10 cellular contexts compared by ENCODE assay signal in genomic region chr1:27968692-27969091, GRCh38. TPM values are rescaled to one million over a fixed set of nuclear protein-coding genes. Genes with fewer than 3 reads are reported as not detected.
A peak's percentile ranks its signal among the peaks of the same experiment; 100 is the strongest.
DNase-seq lines count a peak whose midpoint lies in the region; ATAC-seq and TF ChIP-seq lines count a peak whose summit lies in the region.
"Had no signal": no experiment of that assay in that cellular context is flagged by ENCODE, and none has a peak within 500 bp of the region (broad histone marks: within the 10 kb centered on the region; RNA-seq: fewer than 3 reads in every experiment).

No MANE protein-coding gene starts in this region.

- no peak overlapping the region for H4K5ac ChIP-seq in H9 (ENCODE audit: insufficient read length, low read depth, low read length)

- no peak overlapping the region for H2AK5ac ChIP-seq in H9 (ENCODE audit: insufficient read length, low read length)

- no peaks in the 10 kb centered on the region; the same call in 1 of the 2 replicates for H3K27me3 Mint-ChIP-seq in H9 (ENCODE audit: low read depth)
- H3K27me3 Mint-ChIP-seq in activated naive CD8-positive, alpha-beta T cell treated with anti-CD3 and anti-CD28 coated beads, Interleukin-2, amount 50 U/mL, for 24 hours = no peaks in the 10 kb centered on the region

- peaks cover 0 to 55% of the 10 kb centered on the region in 2 donors for H3K36me3 ChIP-seq in gastroesophageal sphincter
- H3K36me3 ChIP-seq: neural progenitor cell had no signal

- no peaks in the 10 kb centered on the region for H3K23me2 ChIP-seq in H9 (ENCODE audit: insufficient read length, low read depth, low read length, poor library complexity, severe bottlenecking)

- H3K4me2 ChIP-seq in H9 (ENCODE audit: insufficient read depth, insufficient read length, low read length) = no peak overlapping the region
- H3K4me2 ChIP-seq: neural progenitor cell had no signal

- no peak overlapping the region for H4K91ac ChIP-seq in H9 (ENCODE audit: insufficient read length, low read depth, low read length)

- no peaks in the 10 kb centered on the region for H3K79me2 ChIP-seq in H9 (ENCODE audit: insufficient read depth, low read length)

- H3K36me3 Mint-ChIP-seq in H9 (ENCODE audit: insufficient read depth in 1 of 3, low read depth in 3 of 3) = peaks cover 9 to 49% (median 31%) of the 10 kb centered on the region in 3 experiments; a peak in 6 of 7 replicates
- H3K36me3 Mint-ChIP-seq in activated naive CD8-positive, alpha-beta T cell treated with anti-CD3 and anti-CD28 coated beads, Interleukin-2, amount 50 U/mL, for 24 hours (ENCODE audit: low read depth) = peaks cover 6% of the 10 kb centered on the region

- H3K56ac ChIP-seq in H9 (ENCODE audit: insufficient read length, low read depth, low read length) = no peak overlapping the region

- no peak overlapping the region for H4K8ac ChIP-seq in H9 (replicated peaks; ENCODE audit: insufficient read length, low read depth, low read length)

- no peak overlapping the region for H2BK20ac ChIP-seq in H9 (ENCODE audit: low read depth, low read length, poor library complexity, severe bottlenecking)

- H2BK5ac ChIP-seq in H9 (ENCODE audit: insufficient read length, low read length) = no peak overlapping the region

- no peak overlapping the region for H2BK120ac ChIP-seq in H9 (ENCODE audit: low read depth, low read length, poor library complexity, severe bottlenecking)

- TF ChIP-seq CTCF in AG04450 (IDR thresholded peaks at IDR 0.05; ENCODE audit: low read depth, low read length) = no peak
- TF ChIP-seq CTCF in H9 (conservative IDR thresholded peaks at IDR 0.05) = no peak
- no peak for TF ChIP-seq CTCF in gastroesophageal sphincter (IDR thresholded peaks at IDR 0.05)

- H3K18ac ChIP-seq in H9 (ENCODE audit: insufficient read length, low read depth, low read length) = no peak overlapping the region

- POLR2A ChIA-PET in AG04450 (lab: Yijun Ruan, JAX) = interaction anchor here (0.6 kb wide), 1 partner anchor 572 kb away, joined by 3 read pairs; no protein-coding TSS in a partner anchor

- no peak overlapping the region for H2BK12ac ChIP-seq in H9 (ENCODE audit: insufficient read length, low read depth, low read length)

- TF ChIP-seq POLR2A in gastroesophageal sphincter (IDR thresholded peaks at IDR 0.05) = no peak

- H4K20me1 ChIP-seq in H9 (ENCODE audit: control insufficient read depth, insufficient read depth, insufficient read length) = no peaks in the 10 kb centered on the region

- no peak overlapping the region for H3T11ph ChIP-seq in H9 (ENCODE audit: low read length)

- no peak overlapping the region for H2AFZ ChIP-seq in H9 (ENCODE audit: low read length)
- H2AFZ ChIP-seq: neural progenitor cell had no signal

- no peak overlapping the region for H3K4ac ChIP-seq in H9 (ENCODE audit: low read depth, low read length)

- H3K27ac ChIP-seq in AG04450 (ENCODE audit: low read depth, low read length) (peak overlapping the region; percentile 31), H9 (ENCODE audit: insufficient read length, low read depth, low read length) (no peak overlapping the region), gastroesophageal sphincter (peak overlapping the region in 1 of 4 donors; percentile 44)
- H3K27ac ChIP-seq: neural progenitor cell had no signal

- no peaks in the 10 kb centered on the region for H3K9me3 Mint-ChIP-seq in H9
- H3K9me3 Mint-ChIP-seq in activated naive CD8-positive, alpha-beta T cell treated with anti-CD3 and anti-CD28 coated beads, Interleukin-2, amount 50 U/mL, for 24 hours = no peaks in the 10 kb centered on the region
- H3K9me3 Mint-ChIP-seq: neural progenitor cell had no signal

- no peak for TF ChIP-seq EP300 in gastroesophageal sphincter (IDR thresholded peaks at IDR 0.05)

- H3K4me3 ChIP-seq in AG04450 (ENCODE audit: low read depth, low read length) (no peak overlapping the region), gastroesophageal sphincter (no peak overlapping the region)
- H3K4me3 ChIP-seq: neural progenitor cell had no signal

- H3K23ac ChIP-seq in H9 (ENCODE audit: insufficient read length, low read depth, low read length) = no peak overlapping the region

- DNase-seq in AG04450 (ENCODE audit: low read depth, low spot score) (peak; percentile 46), H9 (no peak), kidney tubule cell (ENCODE audit: low spot score) (peak; percentile 88), dermis blood vessel endothelial cell (no peak), NCI-H2029 (lab: John Stamatoyannopoulos, UW) (no peak)
- DNase-seq in activated naive CD8-positive, alpha-beta T cell treated with anti-CD3 and anti-CD28 coated beads, Interleukin-2, amount 50 U/mL, for 24 hours = peak; percentile 23
- DNase-seq: KG1 had no signal

- H3K9ac ChIP-seq in H9 (ENCODE audit: extremely low read depth, insufficient read length, low read length) = no peak overlapping the region
- H3K9ac ChIP-seq: neural progenitor cell had no signal

- no peaks in the 10 kb centered on the region for H3K27me3 ChIP-seq in AG04450 (ENCODE audit: control insufficient read depth, insufficient read depth, low read length)
- H3K27me3 ChIP-seq in H9 (ENCODE audit: insufficient read depth, low read length) = no peaks in the 10 kb centered on the region
- H3K27me3 ChIP-seq in gastroesophageal sphincter = no peaks in the 10 kb centered on the region
- H3K27me3 ChIP-seq: neural progenitor cell had no signal

- no peak overlapping the region for H2BK15ac ChIP-seq in H9 (ENCODE audit: low read depth, low read length)

- H3K27ac Mint-ChIP-seq in H9 = peak overlapping the region in 2 of 3 experiments; percentile 18; a peak in 4 of 7 replicates
- H3K27ac Mint-ChIP-seq in activated naive CD8-positive, alpha-beta T cell treated with anti-CD3 and anti-CD28 coated beads, Interleukin-2, amount 50 U/mL, for 24 hours = peak overlapping the region; percentile 71
- H3K27ac Mint-ChIP-seq: neural progenitor cell had no signal

- no CpG with 5 or more reads among the region's 3 CpGs for WGBS in H9 (ENCODE audit: extremely low coverage, insufficient read length, low lambda C conversion rate)
- 31 to 56% methylated on average over 3 of the region's 3 CpGs for WGBS in gastroesophageal sphincter (ENCODE audit: low coverage in 1 of 2), 2 donors

- CTCF ChIA-PET in AG04450 (lab: Charles Lee) = interaction anchor here (0.7 kb wide), 1 partner anchor 11 kb away, joined by 4 read pairs; no protein-coding TSS in a partner anchor

- peak; percentile 76 for ATAC-seq in activated naive CD8-positive, alpha-beta T cell treated with anti-CD3 and anti-CD28 coated beads, Interleukin-2, amount 50 U/mL, for 24 hours
- no peak for ATAC-seq in GM18861 (IDR thresholded peaks at IDR 0.05; ENCODE audit: unreplicated experiment)
- ATAC-seq in gastroesophageal sphincter = no peak

- no peaks in the 10 kb centered on the region for H3K4me1 Mint-ChIP-seq in H9
- peaks cover 21% of the 10 kb centered on the region for H3K4me1 Mint-ChIP-seq in activated naive CD8-positive, alpha-beta T cell treated with anti-CD3 and anti-CD28 coated beads, Interleukin-2, amount 50 U/mL, for 24 hours
- H3K4me1 Mint-ChIP-seq: neural progenitor cell had no signal

- H3K4me1 ChIP-seq in H9 (ENCODE audit: insufficient read depth, low read length) = no peaks in the 10 kb centered on the region
- peaks cover 0 to 16% (median 11%) of the 10 kb centered on the region in 3 donors for H3K4me1 ChIP-seq in gastroesophageal sphincter
- H3K4me1 ChIP-seq: neural progenitor cell had no signal

- H3K14ac ChIP-seq in H9 (ENCODE audit: insufficient read depth, low read length) = no peak overlapping the region

- H3K9me3 ChIP-seq in AG04450 (ENCODE audit: control insufficient read depth, insufficient read depth, low read length) (no peaks in the 10 kb centered on the region; the same call in 1 of the 2 replicates), H9 (ENCODE audit: control insufficient read depth, low read depth, low read length) (no peaks in the 10 kb centered on the region), gastroesophageal sphincter (no peaks in the 10 kb centered on the region)

- H3K79me1 ChIP-seq in H9 (ENCODE audit: insufficient read depth, low read depth, low read length, poor library complexity, severe bottlenecking) = no peaks in the 10 kb centered on the region

- no peak overlapping the region for H3K4me3 Mint-ChIP-seq in H9
- no peak overlapping the region for H3K4me3 Mint-ChIP-seq in activated naive CD8-positive, alpha-beta T cell treated with anti-CD3 and anti-CD28 coated beads, Interleukin-2, amount 50 U/mL, for 24 hours
- H3K4me3 Mint-ChIP-seq: neural progenitor cell had no signal

RNA-seq across cellular contexts. Expression of gene XKR8, which starts 8.9 kb away (rescaled TPM):
- polyA plus RNA-seq in AG04450 (2011; rRNA removed) = 7.9 and 8.2 TPM in 2 replicates
- 5.4 and 6.9 TPM in 2 replicates for polyA minus RNA-seq in AG04450 (2011; rRNA and poly(A)+ RNA removed)
- total RNA-seq in H9 (2021) = 17.2 and 17.9 TPM in 2 replicates
- total RNA-seq in dermis blood vessel endothelial cell = 8.2 and 9.0 TPM in 2 replicates
- 1 to 10 TPM; 3.7 to 8.9 (median 5.1) TPM for total RNA-seq in gastroesophageal sphincter

RNA-seq across cellular contexts. Expression of gene SMPDL3B, which starts 33.9 kb away (rescaled TPM):
- 0.05 and 0.07 TPM in 2 replicates for polyA plus RNA-seq in AG04450 (2011; rRNA removed)
- polyA minus RNA-seq in AG04450 (2011; rRNA and poly(A)+ RNA removed) = not detected in 2 replicates
- total RNA-seq in H9 (2021) (49.5 and 51.3 TPM in 2 replicates), dermis blood vessel endothelial cell (0.68 and 1.6 TPM in 2 replicates), gastroesophageal sphincter (1 to 10 TPM in 1 of 4 donors, under 1 TPM in 1, not detected in 2; 0.31 to 1.1 TPM)

RNA-seq across cellular contexts. Expression of gene RPA2, which starts 54.3 kb away (rescaled TPM):
- 35.9 and 49.1 TPM in 2 replicates for polyA plus RNA-seq in AG04450 (2011; rRNA removed)
- 12.6 and 14.3 TPM in 2 replicates for polyA minus RNA-seq in AG04450 (2011; rRNA and poly(A)+ RNA removed)
- 81.4 and 83.5 TPM in 2 replicates for total RNA-seq in H9 (2021)
- total RNA-seq in dermis blood vessel endothelial cell = 33.2 and 50.1 TPM in 2 replicates
- 10 to 100 TPM; 21.3 to 26.5 (median 22.0) TPM for total RNA-seq in gastroesophageal sphincter

Comparison
In these comparisons a context has a peak if more than half of its experiments do, and no peak if none do; other contexts are left out.
1. DNase-seq: peak in AG04450 (single experiment), activated naive CD8-positive, alpha-beta T cell treated with anti-CD3 and anti-CD28 coated beads, Interleukin-2, amount 50 U/mL, for 24 hours (single experiment) and kidney tubule cell (single experiment); none in H9 (single experiment), dermis blood vessel endothelial cell (single experiment) and NCI-H2029 (single experiment).
2. RNA of gene SMPDL3B, which starts 33.9 kb away (total RNA-seq): 49.5 to 51.3 TPM in H9; 0.68 to 1.6 TPM in dermis blood vessel endothelial cell and 0.31 to 1.1 TPM in gastroesophageal sphincter; every median in the first group is over 10 times any median in the second.